Comparison of ENCODE assay signal across 23 cellular contexts in the genomic region with DNA sequence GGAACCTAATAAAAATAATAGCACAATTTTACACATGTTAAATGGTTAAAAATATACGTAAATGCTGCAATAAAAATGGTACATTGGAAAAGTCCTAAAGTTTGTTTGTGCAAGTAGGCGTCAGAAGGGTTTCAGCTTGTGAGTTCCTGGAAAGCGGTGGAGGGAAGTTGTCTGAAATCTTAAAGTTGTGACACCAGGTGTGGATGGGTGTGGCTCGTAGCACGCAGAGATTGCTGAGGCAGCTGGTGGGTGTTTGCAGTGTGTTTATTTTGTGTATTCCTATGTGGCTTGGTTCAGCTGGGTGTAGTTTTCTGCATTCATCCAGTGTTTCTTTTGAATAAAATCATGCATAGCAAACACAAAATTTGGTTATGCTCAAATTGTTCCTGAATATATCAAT.
"Had no signal": no experiment of that assay in that cellular context is flagged by ENCODE, and none has a peak within 500 bp of the region (broad histone marks: within the 10 kb centered on the region; RNA-seq: fewer than 3 reads in every experiment).

No MANE protein-coding gene starts in this region.

- H3K9me3 ChIP-seq: esophagus squamous epithelium, gastrocnemius medialis, neutrophil, ovary, psoas muscle, right atrium auricular region, stomach, suprapubic skin had no signal

- H3K4me3 Mint-ChIP-seq: activated CD4-positive, alpha-beta T cell treated with anti-CD3 and anti-CD28 coated beads, Interleukin-2, amount 10 ng/mL, durations not matched to agents 24 days and 14 days; activated CD8-positive, alpha-beta memory T cell treated with anti-CD3 and anti-CD28 coated beads, Interleukin-2, amount 10 ng/mL, durations not matched to agents 7 days and 5 days; activated CD8-positive, alpha-beta T cell treated with anti-CD3 and anti-CD28 coated beads for 36 hours; activated naive CD4-positive, alpha-beta T cell treated with anti-CD3 and anti-CD28 coated beads, Interleukin-2, amount 10 ng/mL, durations not matched to agents 7 days and 5 days; endodermal cell; nephron; type B pancreatic cell had no signal

- H3K36me3 Mint-ChIP-seq: activated CD8-positive, alpha-beta memory T cell treated with anti-CD3 and anti-CD28 coated beads, Interleukin-2, amount 10 ng/mL, durations not matched to agents 7 days and 5 days; activated naive CD4-positive, alpha-beta T cell treated with anti-CD3 and anti-CD28 coated beads, Interleukin-2, amount 10 ng/mL, durations not matched to agents 7 days and 5 days; type B pancreatic cell had no signal

- H3K27me3 ChIP-seq: gastrocnemius medialis, neutrophil, ovary, right atrium auricular region, stomach had no signal

- H3K4me1 ChIP-seq: esophagus squamous epithelium, psoas muscle, right atrium auricular region, stomach, suprapubic skin had no signal

- DNase-seq: activated CD4-positive, alpha-beta T cell treated with anti-CD3 and anti-CD28 coated beads, Interleukin-2, amount 10 ng/mL, durations not matched to agents 24 days and 14 days; activated CD8-positive, alpha-beta memory T cell treated with anti-CD3 and anti-CD28 coated beads, Interleukin-2, amount 10 ng/mL, durations not matched to agents 7 days and 5 days; activated CD8-positive, alpha-beta T cell treated with anti-CD3 and anti-CD28 coated beads for 36 hours; activated effector memory CD4-positive, alpha-beta T cell treated with anti-CD3 and anti-CD28 coated beads, Interleukin-2, amount 50 U/mL, for 16 hours; activated naive CD4-positive, alpha-beta T cell treated with anti-CD3 and anti-CD28 coated beads, Interleukin-2, amount 10 ng/mL, durations not matched to agents 7 days and 5 days; activated T-cell treated with anti-CD3 and anti-CD28 coated beads for 4 hours; cerebellar nuclear complex; cortex of kidney; endodermal cell; esophagus squamous epithelium; gastrocnemius medialis; hypothalamus; left ventricle myocardium superior; mammary epithelial cell; midbrain; ovary; psoas muscle; stomach had no signal

- H3K4me1 Mint-ChIP-seq: activated CD4-positive, alpha-beta T cell treated with anti-CD3 and anti-CD28 coated beads, Interleukin-2, amount 10 ng/mL, durations not matched to agents 24 days and 14 days; activated CD8-positive, alpha-beta memory T cell treated with anti-CD3 and anti-CD28 coated beads, Interleukin-2, amount 10 ng/mL, durations not matched to agents 7 days and 5 days; activated naive CD4-positive, alpha-beta T cell treated with anti-CD3 and anti-CD28 coated beads, Interleukin-2, amount 10 ng/mL, durations not matched to agents 7 days and 5 days had no signal

- H3K27ac ChIP-seq: esophagus squamous epithelium, gastrocnemius medialis, neutrophil, ovary, psoas muscle, right atrium auricular region, stomach, suprapubic skin had no signal

- H3K9me3 Mint-ChIP-seq: activated CD4-positive, alpha-beta T cell treated with anti-CD3 and anti-CD28 coated beads, Interleukin-2, amount 10 ng/mL, durations not matched to agents 24 days and 14 days; endodermal cell; nephron; type B pancreatic cell had no signal

- H3K36me3 ChIP-seq: esophagus squamous epithelium, gastrocnemius medialis, neutrophil, ovary, right atrium auricular region, stomach, suprapubic skin had no signal

- ATAC-seq: activated CD8-positive, alpha-beta memory T cell treated with anti-CD3 and anti-CD28 coated beads, Interleukin-2, amount 10 ng/mL, durations not matched to agents 7 days and 5 days; activated CD8-positive, alpha-beta T cell treated with anti-CD3 and anti-CD28 coated beads for 36 hours; gastrocnemius medialis; left ventricle myocardium superior; psoas muscle had no signal

- H3K27ac Mint-ChIP-seq: activated CD4-positive, alpha-beta T cell treated with anti-CD3 and anti-CD28 coated beads, Interleukin-2, amount 10 ng/mL, durations not matched to agents 24 days and 14 days; activated CD8-positive, alpha-beta memory T cell treated with anti-CD3 and anti-CD28 coated beads, Interleukin-2, amount 10 ng/mL, durations not matched to agents 7 days and 5 days; activated CD8-positive, alpha-beta T cell treated with anti-CD3 and anti-CD28 coated beads for 36 hours; activated naive CD4-positive, alpha-beta T cell treated with anti-CD3 and anti-CD28 coated beads, Interleukin-2, amount 10 ng/mL, durations not matched to agents 7 days and 5 days; endodermal cell; nephron; type B pancreatic cell had no signal

- H3K27me3 Mint-ChIP-seq: activated CD4-positive, alpha-beta T cell treated with anti-CD3 and anti-CD28 coated beads, Interleukin-2, amount 10 ng/mL, durations not matched to agents 24 days and 14 days; activated CD8-positive, alpha-beta memory T cell treated with anti-CD3 and anti-CD28 coated beads, Interleukin-2, amount 10 ng/mL, durations not matched to agents 7 days and 5 days; activated CD8-positive, alpha-beta T cell treated with anti-CD3 and anti-CD28 coated beads for 36 hours; activated naive CD4-positive, alpha-beta T cell treated with anti-CD3 and anti-CD28 coated beads, Interleukin-2, amount 10 ng/mL, durations not matched to agents 7 days and 5 days; type B pancreatic cell had no signal

- H3K4me3 ChIP-seq: esophagus squamous epithelium, gastrocnemius medialis, ovary, psoas muscle, right atrium auricular region, stomach, suprapubic skin had no signal
